Comparison of ENCODE assay signal across 35 cellular contexts in genomic region chr9:124544535-124544934, GRCh38. TPM values are rescaled to one million over a fixed set of nuclear protein-coding genes. Genes with fewer than 3 reads are reported as not detected.
"Had no signal": no experiment of that assay in that cellular context is flagged by ENCODE, and none has a peak within 500 bp of the region (broad histone marks: within the 10 kb centered on the region; RNA-seq: fewer than 3 reads in every experiment).

No MANE protein-coding gene starts in this region.

- H3K4me1 ChIP-seq: esophagus muscularis mucosa, foreskin keratinocyte, gastrocnemius medialis, heart left ventricle had no signal

- H3K27me3 ChIP-seq: brain microvascular endothelial cell, esophagus muscularis mucosa, gastrocnemius medialis, heart left ventricle had no signal

- DNase-seq: activated CD4-positive, alpha-beta memory T cell treated with anti-CD3 and anti-CD28 coated beads, Interleukin-2, amount 10 ng/mL, durations not matched to agents 7 days and 5 days; activated CD4-positive, alpha-beta T cell treated with anti-CD3 and anti-CD28 coated beads for 1 hour; activated CD4-positive, alpha-beta T cell treated with anti-CD3 and anti-CD28 coated beads for 4 hours; activated CD4-positive, alpha-beta T cell treated with anti-CD3 and anti-CD28 coated beads, Interleukin-2, amount 10 ng/mL, durations not matched to agents 7 days and 5 days; activated CD4-positive, alpha-beta T cell treated with anti-CD3 and anti-CD28 coated beads, Interleukin-2, amount 50 U/mL, for 4 hours; activated CD8-positive, alpha-beta memory T cell treated with anti-CD3 and anti-CD28 coated beads, Interleukin-2, amount 50 U/mL, for 48 hours; activated gamma-delta T cell; activated naive CD4-positive, alpha-beta T cell; activated naive CD4-positive, alpha-beta T cell treated with anti-CD3 and anti-CD28 coated beads, Interleukin-2, amount 10 ng/mL, durations not matched to agents 7 days and 5 days; activated naive CD8-positive, alpha-beta T cell treated with anti-CD3 and anti-CD28 coated beads, Interleukin-2, amount 10 ng/mL, durations not matched to agents 7 days and 5 days; activated T-cell treated with anti-CD3 and anti-CD28 coated beads for 4 hours; activated T-cell treated with anti-CD3 and anti-CD28 coated beads, Interleukin-2, amount 50 U/mL, for 24 hours; activated T-cell treated with anti-CD3 and anti-CD28 coated beads, Interleukin-2, amount 50 U/mL, for 72 hours; anterior cingulate cortex; brain microvascular endothelial cell; cortex of kidney; dermis blood vessel endothelial cell; effector CD4-positive, alpha-beta T cell; effector memory CD8-positive, alpha-beta T cell; foreskin keratinocyte; gastrocnemius medialis; glutamatergic neuron; heart left ventricle; T-helper 1 cell; T-helper 17 cell; T1000 had no signal

- H3K4me3 ChIP-seq: esophagus muscularis mucosa, gastrocnemius medialis, heart left ventricle had no signal

- H3K9me3 Mint-ChIP-seq: activated CD4-positive, alpha-beta memory T cell treated with anti-CD3 and anti-CD28 coated beads, Interleukin-2, amount 10 ng/mL, durations not matched to agents 7 days and 5 days; activated CD4-positive, alpha-beta T cell treated with anti-CD3 and anti-CD28 coated beads, Interleukin-2, amount 10 ng/mL, durations not matched to agents 7 days and 5 days; activated naive CD4-positive, alpha-beta T cell treated with anti-CD3 and anti-CD28 coated beads, Interleukin-2, amount 10 ng/mL, durations not matched to agents 7 days and 5 days; activated naive CD4-positive, alpha-beta T cell treated with anti-CD3 and anti-CD28 coated beads, Interleukin-2, amount 50 U/mL, for 72 hours; activated naive CD8-positive, alpha-beta T cell treated with anti-CD3 and anti-CD28 coated beads, Interleukin-2, amount 10 ng/mL, durations not matched to agents 7 days and 5 days; activated T-cell treated with anti-CD3 and anti-CD28 coated beads, Interleukin-2, amount 50 U/mL, for 24 hours; activated T-cell treated with anti-CD3 and anti-CD28 coated beads, Interleukin-2, amount 50 U/mL, for 72 hours; central memory CD8-positive, alpha-beta T cell; effector memory CD8-positive, alpha-beta T cell; T-helper 2 cell treated with Interferon-gamma antibody and Interleukin-4, amounts not matched to agents 5 μg/mL and 100 μg/mL, for 36 hours had no signal

- H3K4me1 Mint-ChIP-seq: activated CD4-positive, alpha-beta memory T cell treated with anti-CD3 and anti-CD28 coated beads, Interleukin-2, amount 10 ng/mL, durations not matched to agents 7 days and 5 days; central memory CD8-positive, alpha-beta T cell; T-helper 17 cell had no signal

- H3K27ac Mint-ChIP-seq: activated CD4-positive, alpha-beta memory T cell treated with anti-CD3 and anti-CD28 coated beads, Interleukin-2, amount 10 ng/mL, durations not matched to agents 7 days and 5 days; activated CD4-positive, alpha-beta T cell treated with anti-CD3 and anti-CD28 coated beads, Interleukin-2, amount 10 ng/mL, durations not matched to agents 7 days and 5 days; activated naive CD4-positive, alpha-beta T cell treated with anti-CD3 and anti-CD28 coated beads, Interleukin-2, amount 10 ng/mL, durations not matched to agents 7 days and 5 days; activated naive CD4-positive, alpha-beta T cell treated with anti-CD3 and anti-CD28 coated beads, Interleukin-2, amount 50 U/mL, for 72 hours; activated naive CD8-positive, alpha-beta T cell treated with anti-CD3 and anti-CD28 coated beads, Interleukin-2, amount 10 ng/mL, durations not matched to agents 7 days and 5 days; activated T-cell treated with anti-CD3 and anti-CD28 coated beads, Interleukin-2, amount 50 U/mL, for 24 hours; activated T-cell treated with anti-CD3 and anti-CD28 coated beads, Interleukin-2, amount 50 U/mL, for 72 hours; effector memory CD8-positive, alpha-beta T cell; T-helper 17 cell; T-helper 2 cell treated with Interferon-gamma antibody and Interleukin-4, amounts not matched to agents 5 μg/mL and 100 μg/mL, for 36 hours had no signal

- H3K36me3 Mint-ChIP-seq: activated naive CD4-positive, alpha-beta T cell treated with anti-CD3 and anti-CD28 coated beads, Interleukin-2, amount 10 ng/mL, durations not matched to agents 7 days and 5 days; activated naive CD4-positive, alpha-beta T cell treated with anti-CD3 and anti-CD28 coated beads, Interleukin-2, amount 50 U/mL, for 72 hours; activated naive CD8-positive, alpha-beta T cell treated with anti-CD3 and anti-CD28 coated beads, Interleukin-2, amount 10 ng/mL, durations not matched to agents 7 days and 5 days had no signal

- H3K4me3 Mint-ChIP-seq: activated CD4-positive, alpha-beta memory T cell treated with anti-CD3 and anti-CD28 coated beads, Interleukin-2, amount 10 ng/mL, durations not matched to agents 7 days and 5 days; activated CD4-positive, alpha-beta T cell treated with anti-CD3 and anti-CD28 coated beads, Interleukin-2, amount 10 ng/mL, durations not matched to agents 7 days and 5 days; activated naive CD4-positive, alpha-beta T cell treated with anti-CD3 and anti-CD28 coated beads, Interleukin-2, amount 10 ng/mL, durations not matched to agents 7 days and 5 days; activated naive CD8-positive, alpha-beta T cell treated with anti-CD3 and anti-CD28 coated beads, Interleukin-2, amount 10 ng/mL, durations not matched to agents 7 days and 5 days; activated T-cell treated with anti-CD3 and anti-CD28 coated beads, Interleukin-2, amount 50 U/mL, for 24 hours; activated T-cell treated with anti-CD3 and anti-CD28 coated beads, Interleukin-2, amount 50 U/mL, for 72 hours; central memory CD8-positive, alpha-beta T cell; effector memory CD8-positive, alpha-beta T cell; T-helper 17 cell; T-helper 2 cell treated with Interferon-gamma antibody and Interleukin-4, amounts not matched to agents 5 μg/mL and 100 μg/mL, for 36 hours had no signal

- H3K36me3 ChIP-seq: brain microvascular endothelial cell, gastrocnemius medialis had no signal

- H3K9me3 ChIP-seq: esophagus muscularis mucosa, gastrocnemius medialis, heart left ventricle had no signal

- H3K27ac ChIP-seq: brain microvascular endothelial cell, esophagus muscularis mucosa, foreskin keratinocyte, gastrocnemius medialis, heart left ventricle had no signal

- FAIRE-seq: astrocyte, bronchial epithelial cell, colon had no signal

- ATAC-seq: activated naive CD4-positive, alpha-beta T cell treated with anti-CD3 and anti-CD28 coated beads, Interleukin-2, amount 50 U/mL, for 72 hours; activated T-cell treated with anti-CD3 and anti-CD28 coated beads, Interleukin-2, amount 50 U/mL, for 72 hours; effector memory CD8-positive, alpha-beta T cell; foreskin keratinocyte; gastrocnemius medialis; heart left ventricle; T-helper 17 cell had no signal

RNA-seq across cellular contexts. Expression of gene NR5A1, which starts 37.3 kb away (rescaled TPM):
- total RNA-seq: activated CD4-positive, alpha-beta memory T cell treated with anti-CD3 and anti-CD28 coated beads, Interleukin-2, amount 10 ng/mL, durations not matched to agents 7 days and 5 days; activated CD4-positive, alpha-beta T cell treated with anti-CD3 and anti-CD28 coated beads, Interleukin-2, amount 10 ng/mL, durations not matched to agents 7 days and 5 days; activated naive CD4-positive, alpha-beta T cell treated with anti-CD3 and anti-CD28 coated beads, Interleukin-2, amount 50 U/mL, for 72 hours; activated naive CD8-positive, alpha-beta T cell treated with anti-CD3 and anti-CD28 coated beads, Interleukin-2, amount 10 ng/mL, durations not matched to agents 7 days and 5 days; astrocyte; bronchial epithelial cell; cardiac septum; chondrocyte; dermis blood vessel endothelial cell; foreskin keratinocyte; gastrocnemius medialis; heart left ventricle; T-helper 17 cell had no signal
- polyA plus RNA-seq: foreskin keratinocyte had no signal
